ENCODE assay signal across 1 cellular context in the genomic region with DNA sequence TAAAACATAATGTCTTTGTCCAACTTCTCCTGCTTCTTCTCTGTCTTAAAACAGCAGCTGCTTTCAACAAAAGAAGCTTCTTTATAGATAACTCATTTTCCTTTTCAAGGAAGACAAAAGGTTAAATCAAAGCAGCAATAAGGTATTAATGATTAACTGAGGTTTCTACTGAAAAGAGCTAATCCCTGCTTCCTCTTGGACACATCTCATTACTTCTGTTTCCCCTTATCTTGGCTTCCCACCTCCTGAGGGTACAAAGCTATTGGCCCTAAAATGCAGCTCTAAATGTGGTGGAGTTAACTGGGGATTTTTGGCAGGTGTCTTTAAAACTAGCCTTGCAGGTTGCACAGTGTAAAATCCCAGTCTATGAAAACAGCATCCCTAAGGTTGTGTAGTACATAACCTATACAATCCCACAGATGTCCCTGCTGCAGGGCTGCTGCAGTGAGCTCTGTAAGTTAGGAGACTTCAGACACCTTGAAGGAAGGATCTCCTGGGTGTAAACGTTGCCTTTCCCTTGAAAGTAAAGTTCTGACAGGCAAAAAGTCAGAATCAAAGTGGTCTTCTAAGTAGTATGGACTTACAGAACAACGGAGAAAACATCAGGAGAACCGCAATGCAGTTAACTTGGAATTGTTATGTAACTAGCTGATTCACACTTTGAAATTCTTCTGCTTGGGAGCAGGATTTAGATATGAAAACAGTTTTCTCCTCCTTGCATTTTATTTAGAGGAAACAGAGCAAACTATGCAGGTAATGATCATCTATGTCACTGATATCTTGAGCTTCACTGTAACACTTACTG.
TF ChIP-seq lines count a peak whose summit lies in the region.

No MANE protein-coding gene starts in this region.

TF ChIP-seq in A549, 52 proteins besides CTCF, POLR2A, EP300 and RAD21 (continued from another document):
- TF ChIP-seq, protein P1, sequence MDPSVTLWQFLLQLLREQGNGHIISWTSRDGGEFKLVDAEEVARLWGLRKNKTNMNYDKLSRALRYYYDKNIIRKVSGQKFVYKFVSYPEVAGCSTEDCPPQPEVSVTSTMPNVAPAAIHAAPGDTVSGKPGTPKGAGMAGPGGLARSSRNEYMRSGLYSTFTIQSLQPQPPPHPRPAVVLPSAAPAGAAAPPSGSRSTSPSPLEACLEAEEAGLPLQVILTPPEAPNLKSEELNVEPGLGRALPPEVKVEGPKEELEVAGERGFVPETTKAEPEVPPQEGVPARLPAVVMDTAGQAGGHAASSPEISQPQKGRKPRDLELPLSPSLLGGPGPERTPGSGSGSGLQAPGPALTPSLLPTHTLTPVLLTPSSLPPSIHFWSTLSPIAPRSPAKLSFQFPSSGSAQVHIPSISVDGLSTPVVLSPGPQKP (IDR thresholded peaks at IDR 0.05; ENCODE audit: low read depth, low read length) = no peak
- no peak for TF ChIP-seq ZFP36 (IDR thresholded peaks at IDR 0.05; ENCODE audit: borderline replicate concordance, partially characterized antibody)
- TF ChIP-seq CHD2 (IDR thresholded peaks at IDR 0.05; ENCODE audit: low read length, partially characterized antibody) = no peak
- TF ChIP-seq FOSL2 (IDR thresholded peaks at IDR 0.05) = no peak
- no peak for TF ChIP-seq FOSL2 (CRISPR knock-in tag; IDR thresholded peaks at IDR 0.05)
- no peak for TF ChIP-seq HEYL (CRISPR knock-in tag; IDR thresholded peaks at IDR 0.05)
- no peak for TF ChIP-seq ESRRA (IDR thresholded peaks at IDR 0.05; ENCODE audit: borderline replicate concordance, low read length)
- TF ChIP-seq FOSB (CRISPR knock-in tag; IDR thresholded peaks at IDR 0.05) = no peak
- no peak for TF ChIP-seq CBX8 (IDR thresholded peaks at IDR 0.05)
- no peak for TF ChIP-seq KDM5A (IDR thresholded peaks at IDR 0.05)
- no peak for TF ChIP-seq NR3C1 (IDR thresholded peaks at IDR 0.05)
- no peak for TF ChIP-seq MAZ (IDR thresholded peaks at IDR 0.05; ENCODE audit: borderline replicate concordance, low read depth, low read length)
- no peak for TF ChIP-seq KDM1A (IDR thresholded peaks at IDR 0.05; ENCODE audit: low read depth)
- TF ChIP-seq, protein P2, sequence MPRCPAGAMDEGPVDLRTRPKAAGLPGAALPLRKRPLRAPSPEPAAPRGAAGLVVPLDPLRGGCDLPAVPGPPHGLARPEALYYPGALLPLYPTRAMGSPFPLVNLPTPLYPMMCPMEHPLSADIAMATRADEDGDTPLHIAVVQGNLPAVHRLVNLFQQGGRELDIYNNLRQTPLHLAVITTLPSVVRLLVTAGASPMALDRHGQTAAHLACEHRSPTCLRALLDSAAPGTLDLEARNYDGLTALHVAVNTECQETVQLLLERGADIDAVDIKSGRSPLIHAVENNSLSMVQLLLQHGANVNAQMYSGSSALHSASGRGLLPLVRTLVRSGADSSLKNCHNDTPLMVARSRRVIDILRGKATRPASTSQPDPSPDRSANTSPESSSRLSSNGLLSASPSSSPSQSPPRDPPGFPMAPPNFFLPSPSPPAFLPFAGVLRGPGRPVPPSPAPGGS (IDR thresholded peaks at IDR 0.05) = no peak
